ENCODE assay signal across 11 cellular contexts in the genomic region with DNA sequence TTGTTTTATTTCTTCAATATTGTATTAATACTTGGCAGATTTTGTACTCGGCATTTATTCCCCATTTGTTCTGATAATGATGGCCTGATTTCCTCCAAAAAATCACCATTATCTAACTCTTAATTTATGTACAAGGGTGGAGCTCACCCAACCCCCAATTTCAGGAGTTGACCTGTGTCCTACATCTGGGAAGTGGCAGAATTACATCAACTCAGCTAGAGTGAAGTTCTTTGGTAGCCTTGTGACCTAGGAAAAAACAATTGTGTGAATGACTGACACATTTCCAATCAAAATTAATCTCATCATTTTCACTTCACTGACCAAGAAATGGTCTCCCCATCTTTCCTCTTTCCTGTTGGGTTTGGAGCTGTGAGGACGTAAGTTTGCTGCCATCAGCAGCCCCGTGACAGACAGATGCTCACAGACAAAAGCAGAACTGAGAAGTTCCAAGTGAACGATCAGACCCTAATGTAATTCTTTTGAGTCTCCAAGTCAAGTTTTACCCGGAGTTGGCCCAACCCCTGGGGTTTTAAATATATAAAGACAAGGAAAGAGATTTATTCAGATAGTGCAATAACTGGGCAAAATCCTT. TPM values are rescaled to one million over a fixed set of nuclear protein-coding genes. Genes with fewer than 3 reads are reported as not detected.
DNase-seq lines count a peak whose midpoint lies in the region; ATAC-seq and TF ChIP-seq lines count a peak whose summit lies in the region.
"Had no signal": no experiment of that assay in that cellular context is flagged by ENCODE, and none has a peak within 500 bp of the region (broad histone marks: within the 10 kb centered on the region; RNA-seq: fewer than 3 reads in every experiment).

No MANE protein-coding gene starts in this region.

- peak overlapping the region; percentile 77 for H3K27ac Mint-ChIP-seq in memory B cell
- H3K27ac Mint-ChIP-seq: activated CD4-positive, alpha-beta T cell treated with anti-CD3 and anti-CD28 coated beads, Interleukin-2, amount 10 ng/mL, durations not matched to agents 7 days and 5 days had no signal

- H3K27me3 Mint-ChIP-seq in memory B cell = no peaks in the 10 kb centered on the region
- H3K27me3 Mint-ChIP-seq: activated CD4-positive, alpha-beta T cell treated with anti-CD3 and anti-CD28 coated beads, Interleukin-2, amount 10 ng/mL, durations not matched to agents 7 days and 5 days had no signal

- H3K4me3 Mint-ChIP-seq in memory B cell = peak overlapping the region; percentile 11
- H3K4me3 Mint-ChIP-seq: activated CD4-positive, alpha-beta T cell treated with anti-CD3 and anti-CD28 coated beads, Interleukin-2, amount 10 ng/mL, durations not matched to agents 7 days and 5 days had no signal

- H3K9me3 Mint-ChIP-seq in memory B cell = no peaks in the 10 kb centered on the region
- H3K9me3 Mint-ChIP-seq: activated CD4-positive, alpha-beta T cell treated with anti-CD3 and anti-CD28 coated beads, Interleukin-2, amount 10 ng/mL, durations not matched to agents 7 days and 5 days had no signal

- H3K4me1 ChIP-seq in foreskin keratinocyte = no peaks in the 10 kb centered on the region

- ATAC-seq in GM18498 (IDR thresholded peaks at IDR 0.05; ENCODE audit: unreplicated experiment) (peak; percentile 80), GM21526 (IDR thresholded peaks at IDR 0.05; ENCODE audit: low FRiP score, unreplicated experiment) (peak; percentile 68), HG03565 (IDR thresholded peaks at IDR 0.05; ENCODE audit: unreplicated experiment) (peak; percentile 75), memory B cell (ENCODE audit: low read depth) (peak; percentile 90), foreskin keratinocyte (no peak)

- no peaks in the 10 kb centered on the region for H3K27me3 ChIP-seq in foreskin keratinocyte

- H3K4me1 Mint-ChIP-seq in memory B cell = peaks cover 8% of the 10 kb centered on the region

- no peaks in the 10 kb centered on the region for H3K36me3 Mint-ChIP-seq in memory B cell

- DNase-seq in memory B cell (ENCODE audit: low spot score in 2 of 2) (peak in 1 of 2 donors; percentile 46), NCI-H510A (lab: John Stamatoyannopoulos, UW) (no peak), hepatic stellate cell (ENCODE audit: low spot score) (no peak), foreskin keratinocyte (no peak)
- DNase-seq in activated T-cell treated with anti-CD3 and anti-CD28 coated beads, Interleukin-2, amount 50 U/mL, for 1 hour = no peak
- DNase-seq: activated CD4-positive, alpha-beta T cell treated with anti-CD3 and anti-CD28 coated beads, Interleukin-2, amount 10 ng/mL, durations not matched to agents 7 days and 5 days; GOT3 had no signal

- TF ChIP-seq CTCF in foreskin keratinocyte (conservative IDR thresholded peaks at IDR 0.05) = no peak

- H3K27ac ChIP-seq in foreskin keratinocyte = no peak overlapping the region

RNA-seq across cellular contexts. Expression of a gene that starts 16.6 kb away (rescaled TPM):
- total RNA-seq in foreskin keratinocyte = not detected in 2 replicates
- polyA plus RNA-seq in foreskin keratinocyte = not detected in 2 replicates
- total RNA-seq: activated CD4-positive, alpha-beta T cell treated with anti-CD3 and anti-CD28 coated beads, Interleukin-2, amount 10 ng/mL, durations not matched to agents 7 days and 5 days; fibroblast of lung had no signal
- polyA plus RNA-seq: fibroblast of lung had no signal

RNA-seq across cellular contexts. Expression of a gene that starts 30.0 kb away (rescaled TPM):
- total RNA-seq in foreskin keratinocyte = not detected in 2 replicates
- polyA plus RNA-seq in foreskin keratinocyte = not detected in 2 replicates
- total RNA-seq: activated CD4-positive, alpha-beta T cell treated with anti-CD3 and anti-CD28 coated beads, Interleukin-2, amount 10 ng/mL, durations not matched to agents 7 days and 5 days; fibroblast of lung had no signal
- polyA plus RNA-seq: fibroblast of lung had no signal
